Comparison of ENCODE assay signal across 10 cellular contexts in genomic region chr13:105709181-105709580, GRCh38.
"Had no signal": no experiment of that assay in that cellular context is flagged by ENCODE, and none has a peak within 500 bp of the region (broad histone marks: within the 10 kb centered on the region; RNA-seq: fewer than 3 reads in every experiment).

No MANE protein-coding gene starts in this region.

- H3K9ac ChIP-seq: GM23248 had no signal

- FAIRE-seq: H1 had no signal

- H3K4me2 ChIP-seq: GM23338 had no signal

- ATAC-seq: GM23338, HCT116 had no signal

- H3K4me3 ChIP-seq: GM23248, GM23338, HAP-1 had no signal

- DNase-seq: GM23248, GOT3, H7, H9, HCEC 1CT, HFFc6 had no signal

- H3K27ac ChIP-seq: GM23248 had no signal

- H3K9me3 ChIP-seq: HAP-1 had no signal

- H3K4me1 ChIP-seq: HAP-1 had no signal

- H2AFZ ChIP-seq: GM23248, GM23338 had no signal

- H3K36me3 ChIP-seq: HAP-1 had no signal
